Comparison of ENCODE assay signal across 13 cellular contexts in genomic region chr19:2561221-2561620, GRCh38.
DNase-seq lines count a peak whose midpoint lies in the region; ATAC-seq, FAIRE-seq and TF ChIP-seq lines count a peak whose summit lies in the region.
"Had no signal": no experiment of that assay in that cellular context is flagged by ENCODE, and none has a peak within 500 bp of the region (broad histone marks: within the 10 kb centered on the region; RNA-seq: fewer than 3 reads in every experiment).

No MANE protein-coding gene starts in this region.

- TF ChIP-seq CTCF in right atrium auricular region (IDR thresholded peaks at IDR 0.05): no peak
- no peak for TF ChIP-seq CTCF in left lung (IDR thresholded peaks at IDR 0.05)

- H3K36me3 Mint-ChIP-seq in T-helper 17 cell (ENCODE audit: low read depth): no peaks in the 10 kb centered on the region
- H3K36me3 Mint-ChIP-seq: mesothelial cell of epicardium had no signal

- no peak overlapping the region for H3K27ac ChIP-seq in right atrium auricular region
- no peak overlapping the region for H3K27ac ChIP-seq in left lung
- H3K27ac ChIP-seq: cardiac muscle cell had no signal

- H3K4me3 Mint-ChIP-seq in T-helper 17 cell: peak overlapping the region; percentile 93
- H3K4me3 Mint-ChIP-seq: mesothelial cell of epicardium had no signal

- H3K27ac Mint-ChIP-seq in T-helper 17 cell: peak overlapping the region; percentile 98
- H3K27ac Mint-ChIP-seq: mesothelial cell of epicardium had no signal

- no peak for TF ChIP-seq POLR2A in GM12891 (IDR thresholded peaks at IDR 0.05; ENCODE audit: low read depth, low read length)

- H3K4me1 ChIP-seq in right atrium auricular region: no peaks in the 10 kb centered on the region
- peaks cover 0 to 9% of the 10 kb centered on the region in 2 donors for H3K4me1 ChIP-seq in left lung

- H3K36me3 ChIP-seq in right atrium auricular region: no peaks in the 10 kb centered on the region
- H3K36me3 ChIP-seq in left lung: no peaks in the 10 kb centered on the region
- H3K36me3 ChIP-seq: cardiac muscle cell had no signal

- DNase-seq in left ventricle myocardium superior (peak; percentile 23), right atrium auricular region (ENCODE audit: low spot score) (no peak), T-helper 17 cell (no peak), left lung (peak; percentile 27 to 34), GM12891 (ENCODE audit: insufficient read length, low spot score) (no peak), DMS 273 (lab: John Stamatoyannopoulos, UW; ENCODE audit: unreplicated experiment) (no peak), kidney tubule cell (ENCODE audit: low spot score) (no peak)
- DNase-seq: NCI-H1930, NCI-H526 had no signal

- H3K9me3 ChIP-seq in right atrium auricular region (no peaks in the 10 kb centered on the region), T-helper 17 cell (ENCODE audit: control insufficient read depth, low read length, poor library complexity, severe bottlenecking) (no peaks in the 10 kb centered on the region), left lung (no peaks in the 10 kb centered on the region)

- intact Hi-C loops in left ventricle myocardium superior (cut with micrococcal nuclease) (no loop called here), left lung (cut with DNase I) (no loop called here)

- no peaks in the 10 kb centered on the region for H3K27me3 Mint-ChIP-seq in T-helper 17 cell

- H3K27me3 ChIP-seq in right atrium auricular region: no peaks in the 10 kb centered on the region
- H3K27me3 ChIP-seq in left lung: no peaks in the 10 kb centered on the region
- H3K27me3 ChIP-seq: cardiac muscle cell had no signal

- H3K4me3 ChIP-seq in right atrium auricular region (no peak overlapping the region), left lung (no peak overlapping the region)
- H3K4me3 ChIP-seq: cardiac muscle cell had no signal

- ATAC-seq in left ventricle myocardium superior (no peak), T-helper 17 cell (no peak), left lung (no peak), GM19023 (IDR thresholded peaks at IDR 0.05; ENCODE audit: unreplicated experiment) (no peak)

- peaks cover 14% of the 10 kb centered on the region for H3K4me1 Mint-ChIP-seq in T-helper 17 cell

- FAIRE-seq in GM12891 (lab: Jason Lieb, UNC): no peak
- FAIRE-seq: frontal cortex had no signal

TF ChIP-seq in GM12891, 5 proteins besides CTCF, POLR2A, EP300 and RAD21:
- TF ChIP-seq POU2F2 (IDR thresholded peaks at IDR 0.05; ENCODE audit: low read depth, low read length) (no peak), SPI1 (IDR thresholded peaks at IDR 0.05; ENCODE audit: low read depth, low read length) (no peak), TAF1 (IDR thresholded peaks at IDR 0.05; ENCODE audit: low read depth, low read length) (no peak), PAX5 (IDR thresholded peaks at IDR 0.05; ENCODE audit: insufficient read depth, low read length, severe bottlenecking) (no peak), POLR2AphosphoS5 (IDR thresholded peaks at IDR 0.05; ENCODE audit: low read depth, low read length) (no peak)

Comparison
In these comparisons a context has a peak if more than half of its experiments do, and no peak if none do; other contexts are left out.
1. DNase-seq: peak in left ventricle myocardium superior (single experiment) and left lung (2 of 2); none in right atrium auricular region (single experiment), T-helper 17 cell (0 of 3), GM12891 (single experiment), DMS 273 (single experiment) and kidney tubule cell (single experiment).